Comparison of ENCODE assay signal across 1 cellular context in genomic region chr2:235493775-235494715, GRCh38.
A peak's percentile ranks its signal among the peaks of the same experiment; 100 is the strongest.
TF ChIP-seq lines count a peak whose summit lies in the region.

AGAP1 (plus strand) TSS chr2:235494043.

TF ChIP-seq in HepG2, 621 proteins besides CTCF, POLR2A, EP300 and RAD21 (continues in another document):
- no peak for TF ChIP-seq ZBTB4 (CRISPR knock-in tag; IDR thresholded peaks at IDR 0.05; ENCODE audit: borderline replicate concordance)
- TF ChIP-seq ZNF235 (CRISPR knock-in tag; IDR thresholded peaks at IDR 0.05; ENCODE audit: borderline replicate concordance) = no peak
- no peak for TF ChIP-seq FOXM1 (CRISPR knock-in tag; IDR thresholded peaks at IDR 0.05)
- TF ChIP-seq HNRNPLL (IDR thresholded peaks at IDR 0.05; ENCODE audit: low read depth, low read length, poor library complexity, severe bottlenecking) = peak; percentile 69
- no peak for TF ChIP-seq ZNF720 (CRISPR knock-in tag; IDR thresholded peaks at IDR 0.05)
- TF ChIP-seq SSRP1 (CRISPR knock-in tag; IDR thresholded peaks at IDR 0.05) = no peak
- TF ChIP-seq CEBPG (CRISPR knock-in tag; IDR thresholded peaks at IDR 0.05) = peak; percentile 62
- peak; percentile 17; the same call in 1 of the 2 replicates for TF ChIP-seq ZNF503 (CRISPR knock-in tag; IDR thresholded peaks at IDR 0.05)
- TF ChIP-seq SP1 (IDR thresholded peaks at IDR 0.05) = no peak
- peak; percentile 83 for TF ChIP-seq SP1 (CRISPR knock-in tag; IDR thresholded peaks at IDR 0.05)
- TF ChIP-seq E2F1 (CRISPR knock-in tag; IDR thresholded peaks at IDR 0.05) = peak; percentile 66
- TF ChIP-seq ZNF432 (CRISPR knock-in tag; IDR thresholded peaks at IDR 0.05; ENCODE audit: borderline replicate concordance) = no peak
- no peak for TF ChIP-seq ZNF33A (CRISPR knock-in tag; IDR thresholded peaks at IDR 0.05; ENCODE audit: borderline replicate concordance)
- no peak for TF ChIP-seq ZNF609 (CRISPR knock-in tag; IDR thresholded peaks at IDR 0.05; ENCODE audit: borderline replicate concordance)
- peak; percentile 97 for TF ChIP-seq MYPOP (CRISPR knock-in tag; IDR thresholded peaks at IDR 0.05)
- no peak for TF ChIP-seq ZNF44 (CRISPR knock-in tag; IDR thresholded peaks at IDR 0.05)
- TF ChIP-seq GATA4 (IDR thresholded peaks at IDR 0.05; ENCODE audit: borderline replicate concordance, low read depth) = no peak
- no peak for TF ChIP-seq CERS6 (CRISPR knock-in tag; IDR thresholded peaks at IDR 0.05)
- peak; percentile 76; the same call in 1 of the 2 replicates for TF ChIP-seq TFDP1 (CRISPR knock-in tag; IDR thresholded peaks at IDR 0.05; ENCODE audit: borderline replicate concordance)
- TF ChIP-seq CHD4 (IDR thresholded peaks at IDR 0.05; ENCODE audit: borderline replicate concordance, low read length) = no peak
- TF ChIP-seq ZHX2 (IDR thresholded peaks at IDR 0.05; ENCODE audit: low read depth) = 0 out of 2 replicates have a peak, but pooled peaks have one; percentile 50
- no peak for TF ChIP-seq ZHX2 (CRISPR knock-in tag; IDR thresholded peaks at IDR 0.05; ENCODE audit: borderline replicate concordance)
- no peak for TF ChIP-seq BRF2 (CRISPR knock-in tag; IDR thresholded peaks at IDR 0.05)
- TF ChIP-seq ERF (CRISPR knock-in tag; IDR thresholded peaks at IDR 0.05) = peak; percentile 74
- no peak for TF ChIP-seq BCL3 (CRISPR knock-in tag; IDR thresholded peaks at IDR 0.05)
- no peak; the same call in 1 of the 2 replicates for TF ChIP-seq HOXD1 (CRISPR knock-in tag; IDR thresholded peaks at IDR 0.05)
- TF ChIP-seq HMGXB4 (CRISPR knock-in tag; IDR thresholded peaks at IDR 0.05; ENCODE audit: borderline replicate concordance in 1 of 2, low read depth in 1 of 2) = 0 out of 4 replicates have a peak, but pooled peaks of 1 of the 2 experiments have one; percentile 21
